Comparison of ENCODE assay signal across 1 cellular context in genomic region chr10:79336739-79337138, GRCh38.
TF ChIP-seq lines count a peak whose summit lies in the region.

No MANE protein-coding gene starts in this region.

TF ChIP-seq in K562, 482 proteins besides CTCF, POLR2A, EP300 and RAD21 (continued from another document):
- peak; percentile 43; the same call in 1 of the 2 replicates for TF ChIP-seq USF1 (CRISPR knock-in tag; IDR thresholded peaks at IDR 0.05)
